ENCODE assay signal across 30 cellular contexts in the genomic region with DNA sequence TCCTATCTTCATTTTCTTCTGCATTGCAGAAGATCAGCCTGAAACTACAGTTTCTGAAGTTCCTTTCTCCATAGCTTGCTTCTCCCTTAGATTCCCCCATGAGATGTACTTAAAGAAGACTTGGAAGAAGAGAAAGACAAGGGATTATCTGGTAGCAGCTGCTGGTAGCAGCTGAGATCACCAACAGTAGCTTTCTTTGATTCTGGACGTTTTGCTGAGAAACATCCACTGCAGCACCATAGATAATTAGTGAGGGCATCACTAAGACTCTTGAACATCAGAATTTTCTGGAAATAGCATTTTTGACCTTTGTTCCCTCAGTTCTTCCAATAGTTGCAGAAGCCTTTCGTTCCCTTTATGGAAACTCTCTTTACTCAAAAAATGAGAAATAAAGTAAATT. TPM values are rescaled to one million over a fixed set of nuclear protein-coding genes. Genes with fewer than 3 reads are reported as not detected.
"Had no signal": no experiment of that assay in that cellular context is flagged by ENCODE, and none has a peak within 500 bp of the region (broad histone marks: within the 10 kb centered on the region; RNA-seq: fewer than 3 reads in every experiment).

No MANE protein-coding gene starts in this region.

- H3K4me1 Mint-ChIP-seq: activated CD4-positive, alpha-beta memory T cell treated with anti-CD3 and anti-CD28 coated beads, Interleukin-2, amount 10 ng/mL, durations not matched to agents 7 days and 5 days; activated CD4-positive, alpha-beta T cell treated with anti-CD3 and anti-CD28 coated beads for 36 hours; activated T-helper 17 cell treated with anti-CD3 and anti-CD28 coated beads, Interleukin-2, amount 50 U/mL, for 72 hours; brain; central memory CD8-positive, alpha-beta T cell; T-cell had no signal

- H3K27ac Mint-ChIP-seq: activated CD4-positive, alpha-beta memory T cell treated with anti-CD3 and anti-CD28 coated beads, Interleukin-2, amount 10 ng/mL, durations not matched to agents 7 days and 5 days; activated CD4-positive, alpha-beta T cell treated with anti-CD3 and anti-CD28 coated beads for 36 hours; activated naive CD4-positive, alpha-beta T cell treated with anti-CD3 and anti-CD28 coated beads for 36 hours; activated naive CD8-positive, alpha-beta T cell; activated T-helper 17 cell treated with anti-CD3 and anti-CD28 coated beads, Interleukin-2, amount 50 U/mL, for 72 hours; brain; T-cell had no signal

- H3K27me3 Mint-ChIP-seq: activated CD4-positive, alpha-beta memory T cell treated with anti-CD3 and anti-CD28 coated beads, Interleukin-2, amount 10 ng/mL, durations not matched to agents 7 days and 5 days; activated CD4-positive, alpha-beta T cell treated with anti-CD3 and anti-CD28 coated beads for 36 hours; activated naive CD8-positive, alpha-beta T cell; activated T-helper 17 cell treated with anti-CD3 and anti-CD28 coated beads, Interleukin-2, amount 50 U/mL, for 72 hours; brain; central memory CD8-positive, alpha-beta T cell; T-cell had no signal

- H3K9me3 Mint-ChIP-seq: activated CD4-positive, alpha-beta memory T cell treated with anti-CD3 and anti-CD28 coated beads, Interleukin-2, amount 10 ng/mL, durations not matched to agents 7 days and 5 days; activated naive CD4-positive, alpha-beta T cell treated with anti-CD3 and anti-CD28 coated beads for 36 hours; activated T-helper 17 cell treated with anti-CD3 and anti-CD28 coated beads, Interleukin-2, amount 50 U/mL, for 72 hours; brain; T-cell had no signal

- H3K27me3 ChIP-seq: MG63 had no signal

- H3K27ac ChIP-seq: SK-N-MC, WERI-Rb-1 had no signal

- H3K36me3 ChIP-seq: MG63, WERI-Rb-1 had no signal

- H3K9me3 ChIP-seq: MG63 had no signal

- DNase-seq: activated CD4-positive, alpha-beta memory T cell treated with anti-CD3 and anti-CD28 coated beads, Interleukin-2, amount 10 ng/mL, durations not matched to agents 7 days and 5 days; activated CD4-positive, alpha-beta T cell treated with anti-CD3 and anti-CD28 coated beads for 36 hours; activated CD4-positive, alpha-beta T cell treated with anti-CD3 and anti-CD28 coated beads, Interleukin-2, amount 50 U/mL, for 1 hour; activated gamma-delta T cell; activated naive CD4-positive, alpha-beta T cell treated with anti-CD3 and anti-CD28 coated beads for 36 hours; activated T-cell treated with anti-CD3 and anti-CD28 coated beads for 4 hours; activated T-cell treated with anti-CD3 and anti-CD28 coated beads, Interleukin-2, amount 50 U/mL, for 48 hours; amygdala; KG1; MG63; MV-4-11; NCI-H1092 treated with DMSO at 0.1 percent for 48 hours; NCI-H1417 treated with DMSO at 0.1 percent for 48 hours; NCI-H1694; NCI-H2029 treated with DMSO at 0.1 percent for 48 hours; NCI-H345; NCI-H510A; NCI-H526 treated with DMSO at 0.1 percent for 48 hours; SIG-M5; T-cell; T-helper 2 cell; WERI-Rb-1 had no signal

- H3K4me3 ChIP-seq: MG63, SK-N-MC had no signal

- H3K4me3 Mint-ChIP-seq: activated CD4-positive, alpha-beta memory T cell treated with anti-CD3 and anti-CD28 coated beads, Interleukin-2, amount 10 ng/mL, durations not matched to agents 7 days and 5 days; activated CD4-positive, alpha-beta T cell treated with anti-CD3 and anti-CD28 coated beads for 36 hours; activated naive CD4-positive, alpha-beta T cell treated with anti-CD3 and anti-CD28 coated beads for 36 hours; activated naive CD8-positive, alpha-beta T cell; activated T-helper 17 cell treated with anti-CD3 and anti-CD28 coated beads, Interleukin-2, amount 50 U/mL, for 72 hours; brain; central memory CD8-positive, alpha-beta T cell; T-cell had no signal

- ATAC-seq: activated CD4-positive, alpha-beta T cell treated with anti-CD3 and anti-CD28 coated beads for 36 hours; activated T-helper 17 cell treated with anti-CD3 and anti-CD28 coated beads, Interleukin-2, amount 50 U/mL, for 72 hours; T-cell had no signal

- H3K36me3 Mint-ChIP-seq: activated naive CD8-positive, alpha-beta T cell; brain; T-cell had no signal

RNA-seq across cellular contexts. Expression of a gene that starts 0.4 kb away (rescaled TPM):
- total RNA-seq: activated CD4-positive, alpha-beta memory T cell treated with anti-CD3 and anti-CD28 coated beads, Interleukin-2, amount 10 ng/mL, durations not matched to agents 7 days and 5 days; activated CD4-positive, alpha-beta T cell treated with anti-CD3 and anti-CD28 coated beads for 36 hours; activated CD8-positive, alpha-beta memory T cell treated with anti-CD3 and anti-CD28 coated beads for 36 hours; activated naive CD4-positive, alpha-beta T cell treated with anti-CD3 and anti-CD28 coated beads for 36 hours; activated T-helper 17 cell treated with anti-CD3 and anti-CD28 coated beads, Interleukin-2, amount 50 U/mL, for 72 hours; astrocyte; RPMI7951; T-cell had no signal

RNA-seq across cellular contexts. Expression of a gene that starts 45.3 kb away (rescaled TPM):
- total RNA-seq: activated CD4-positive, alpha-beta memory T cell treated with anti-CD3 and anti-CD28 coated beads, Interleukin-2, amount 10 ng/mL, durations not matched to agents 7 days and 5 days; activated CD4-positive, alpha-beta T cell treated with anti-CD3 and anti-CD28 coated beads for 36 hours; activated CD8-positive, alpha-beta memory T cell treated with anti-CD3 and anti-CD28 coated beads for 36 hours; activated naive CD4-positive, alpha-beta T cell treated with anti-CD3 and anti-CD28 coated beads for 36 hours; RPMI7951 had no signal
